ENCODE assay signal across 17 cellular contexts in the genomic region with DNA sequence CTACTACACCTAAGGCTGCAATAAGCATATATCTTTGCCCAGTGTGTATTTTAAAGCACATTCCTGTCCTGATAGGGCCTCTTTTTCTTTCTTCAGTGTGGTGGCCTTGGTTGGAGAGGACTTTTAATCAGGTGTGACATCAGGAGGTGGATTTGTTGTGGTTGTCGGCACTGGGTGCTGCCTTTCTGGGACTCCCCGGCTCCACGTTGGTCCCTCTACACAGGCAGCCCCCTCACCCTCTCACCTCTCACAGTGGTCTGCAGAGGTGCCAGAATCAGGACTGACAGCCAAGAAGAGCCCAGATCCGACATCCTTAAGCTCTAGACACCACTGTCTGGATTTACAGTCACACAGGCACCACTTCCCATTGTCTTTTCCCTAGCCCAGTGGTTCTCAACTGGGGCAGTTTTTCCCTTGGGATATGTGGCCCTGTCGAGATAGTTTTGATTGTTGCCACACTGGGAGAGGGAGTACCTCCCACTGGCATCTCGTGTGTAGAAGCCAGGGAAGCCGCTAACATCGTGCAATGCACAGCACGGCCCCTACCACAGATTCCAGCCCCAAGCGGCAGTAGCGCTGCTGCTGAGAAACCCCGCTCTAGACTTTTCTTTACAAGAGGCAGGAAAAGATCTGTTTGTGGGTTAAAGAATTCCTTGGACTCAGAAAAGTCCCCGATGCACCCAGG.
A peak's percentile ranks its signal among the peaks of the same experiment; 100 is the strongest.
DNase-seq lines count a peak whose midpoint lies in the region; ATAC-seq and TF ChIP-seq lines count a peak whose summit lies in the region.
"Had no signal": no experiment of that assay in that cellular context is flagged by ENCODE, and none has a peak within 500 bp of the region (broad histone marks: within the 10 kb centered on the region; RNA-seq: fewer than 3 reads in every experiment).

No MANE protein-coding gene starts in this region.

- H3K27ac ChIP-seq in OCI-LY1 (ENCODE audit: low read depth, low read length, poor library complexity, severe bottlenecking): peak overlapping the region; percentile 84
- H3K27ac ChIP-seq in SK-N-SH (ENCODE audit: low read depth in 2 of 2, low read length in 1 of 2): no peak overlapping the region
- H3K27ac ChIP-seq: 22Rv1 had no signal

- H3K4me3 Mint-ChIP-seq in effector memory CD8-positive, alpha-beta T cell: no peak overlapping the region
- no peak overlapping the region for H3K4me3 Mint-ChIP-seq in activated T-cell treated with anti-CD3 and anti-CD28 coated beads, Interleukin-2, amount 50 U/mL, for 4 hours
- H3K4me3 Mint-ChIP-seq: CD14-positive monocyte; CD8-positive, alpha-beta T cell had no signal

- H3K27ac Mint-ChIP-seq in effector memory CD8-positive, alpha-beta T cell: no peak overlapping the region
- H3K27ac Mint-ChIP-seq: CD8-positive, alpha-beta T cell had no signal

- POLR2A ChIA-PET in SK-N-SH (lab: Yijun Ruan, JAX): no interaction called here

- H3K4me1 ChIP-seq in OCI-LY1 (ENCODE audit: insufficient read depth, low read length, severe bottlenecking) (peaks cover 67% of the 10 kb centered on the region), SK-N-SH (ENCODE audit: control insufficient read depth in 1 of 2, insufficient read depth in 2 of 2, low read depth in 1 of 2, low read length in 1 of 2) (peaks cover 0 to 18% of the 10 kb centered on the region in 2 experiments; a peak in 2 of 4 replicates)
- H3K4me1 ChIP-seq: HAP-1 had no signal

- H3K79me2 ChIP-seq in OCI-LY1 (ENCODE audit: insufficient read depth, low read length) (no peaks in the 10 kb centered on the region), SK-N-SH (ENCODE audit: insufficient read depth) (no peaks in the 10 kb centered on the region)

- peak; percentile 38 for DNase-seq in activated CD8-positive, alpha-beta memory T cell treated with anti-CD3 and anti-CD28 coated beads for 24 hours
- DNase-seq in activated CD8-positive, alpha-beta memory T cell treated with anti-CD3 and anti-CD28 coated beads, Interleukin-2, amount 50 U/mL, for 48 hours: no peak
- no peak for DNase-seq in effector memory CD8-positive, alpha-beta T cell
- peak; percentile 17 for DNase-seq in sciatic nerve (ENCODE audit: low spot score)
- DNase-seq in activated T-cell treated with anti-CD3 and anti-CD28 coated beads, Interleukin-2, amount 50 U/mL, for 4 hours: no peak
- no peak for DNase-seq in SK-N-SH
- DNase-seq: CD8-positive, alpha-beta T cell; COR-L47; DMS153; DMS79 treated with DMSO at 0.1 percent for 48 hours; GDM1; GOT3 had no signal

- no peak for TF ChIP-seq CTCF in OCI-LY1 (IDR thresholded peaks at IDR 0.05; ENCODE audit: low read length)
- no peak for TF ChIP-seq CTCF in SK-N-SH (IDR thresholded peaks at IDR 0.05)

- H3K9me3 Mint-ChIP-seq in effector memory CD8-positive, alpha-beta T cell: no peaks in the 10 kb centered on the region
- no peaks in the 10 kb centered on the region for H3K9me3 Mint-ChIP-seq in activated T-cell treated with anti-CD3 and anti-CD28 coated beads, Interleukin-2, amount 50 U/mL, for 4 hours
- H3K9me3 Mint-ChIP-seq: CD14-positive monocyte; CD8-positive, alpha-beta T cell had no signal

- H3K36me3 Mint-ChIP-seq in effector memory CD8-positive, alpha-beta T cell (ENCODE audit: insufficient read depth): no peaks in the 10 kb centered on the region
- no peaks in the 10 kb centered on the region for H3K36me3 Mint-ChIP-seq in activated T-cell treated with anti-CD3 and anti-CD28 coated beads, Interleukin-2, amount 50 U/mL, for 4 hours (ENCODE audit: insufficient read depth)
- H3K36me3 Mint-ChIP-seq: CD14-positive monocyte; CD8-positive, alpha-beta T cell had no signal

- 64% methylated on average over 11 of the region's 13 CpGs for WGBS in SK-N-SH (ENCODE audit: low lambda C conversion rate)

- H3K9me2 ChIP-seq in OCI-LY1 (ENCODE audit: low read depth, low read length): no peaks in the 10 kb centered on the region
- H3K9me2 ChIP-seq in SK-N-SH: no peaks in the 10 kb centered on the region

- H2AFZ ChIP-seq in OCI-LY1 (ENCODE audit: low read length): peak overlapping the region; percentile 95; the same call in 1 of the 2 replicates
- no peak overlapping the region for H2AFZ ChIP-seq in SK-N-SH (ENCODE audit: low read depth)

- H4K20me1 ChIP-seq in OCI-LY1 (ENCODE audit: insufficient read depth, low read length) (no peaks in the 10 kb centered on the region), SK-N-SH (ENCODE audit: insufficient read depth) (no peaks in the 10 kb centered on the region)

- H3K9ac ChIP-seq in OCI-LY1 (ENCODE audit: low read length) (peak overlapping the region; percentile 41; the same call in 1 of the 2 replicates), SK-N-SH (no peak overlapping the region)

- H3K27me3 ChIP-seq in OCI-LY1 (ENCODE audit: insufficient read depth, low read length) (no peaks in the 10 kb centered on the region), SK-N-SH (ENCODE audit: insufficient read depth) (no peaks in the 10 kb centered on the region)

- H3F3A ChIP-seq in OCI-LY1 (ENCODE audit: insufficient read depth, low read length): no peaks in the 10 kb centered on the region
- no peaks in the 10 kb centered on the region for H3F3A ChIP-seq in SK-N-SH (replicated peaks; ENCODE audit: insufficient read depth)

- intact Hi-C loops in sciatic nerve (cut with DNase I): no loop called here

- H3K4me1 Mint-ChIP-seq in effector memory CD8-positive, alpha-beta T cell (ENCODE audit: low read depth in 2 of 2): peaks cover 0 to 2% of the 10 kb centered on the region in 2 donors
- H3K4me1 Mint-ChIP-seq in activated T-cell treated with anti-CD3 and anti-CD28 coated beads, Interleukin-2, amount 50 U/mL, for 4 hours (ENCODE audit: low read depth): no peaks in the 10 kb centered on the region

- no peaks in the 10 kb centered on the region for H3K9me3 ChIP-seq in OCI-LY1 (ENCODE audit: low read length)
- no peaks in the 10 kb centered on the region for H3K9me3 ChIP-seq in SK-N-SH
- H3K9me3 ChIP-seq: HAP-1 had no signal

- H3K36me3 ChIP-seq in OCI-LY1 (ENCODE audit: insufficient read depth, low read length) (no peaks in the 10 kb centered on the region), SK-N-SH (replicated peaks in 1 of 2; ENCODE audit: control insufficient read depth in 1 of 2, insufficient read depth in 2 of 2, low read length in 1 of 2) (no peaks in the 10 kb centered on the region)
- H3K36me3 ChIP-seq: HAP-1 had no signal

- peak; percentile 17 for ATAC-seq in effector memory CD8-positive, alpha-beta T cell (replicated peaks)
- ATAC-seq in sciatic nerve (no peak), HG03196 (IDR thresholded peaks at IDR 0.05; ENCODE audit: unreplicated experiment) (no peak)
- ATAC-seq in activated T-cell treated with anti-CD3 and anti-CD28 coated beads, Interleukin-2, amount 50 U/mL, for 4 hours: no peak
- ATAC-seq: CD8-positive, alpha-beta T cell had no signal

- CTCF ChIA-PET in SK-N-SH (lab: Yijun Ruan, JAX): interaction anchor here (1.8 kb wide), 1 partner anchor 9 kb away, joined by 4 read pairs; no protein-coding TSS in a partner anchor

- no peak for TF ChIP-seq EP300 in SK-N-SH (IDR thresholded peaks at IDR 0.05; ENCODE audit: borderline replicate concordance in 1 of 2, low read depth in 1 of 2, low read length in 1 of 2)

- peaks cover 0 to 33% of the 10 kb centered on the region in 2 donors for H3K27me3 Mint-ChIP-seq in effector memory CD8-positive, alpha-beta T cell
- H3K27me3 Mint-ChIP-seq in activated T-cell treated with anti-CD3 and anti-CD28 coated beads, Interleukin-2, amount 50 U/mL, for 4 hours (ENCODE audit: low read depth): peaks cover 1% of the 10 kb centered on the region

- TF ChIP-seq RAD21 in SK-N-SH (IDR thresholded peaks at IDR 0.05; ENCODE audit: low read length): no peak

- H3K4me2 ChIP-seq in OCI-LY1 (ENCODE audit: low read length) (peak overlapping the region; percentile 57; the same call in 1 of the 2 replicates), SK-N-SH (no peak overlapping the region)

- H3K4me3 ChIP-seq in OCI-LY1 (ENCODE audit: low read depth, low read length, poor library complexity, severe bottlenecking) (no peak overlapping the region), SK-N-SH (ENCODE audit: low read depth in 2 of 2, low read length in 1 of 2) (no peak overlapping the region)
- H3K4me3 ChIP-seq: HAP-1 had no signal

TF ChIP-seq in SK-N-SH, 30 proteins besides CTCF, POLR2A, EP300 and RAD21 (continues in another document):
- no peak for TF ChIP-seq JUND (IDR thresholded peaks at IDR 0.05)
- TF ChIP-seq POLR2AphosphoS5 (IDR thresholded peaks at IDR 0.05; ENCODE audit: low read depth, low read length): no peak
- no peak for TF ChIP-seq RCOR1 (IDR thresholded peaks at IDR 0.05; ENCODE audit: low read length)
- TF ChIP-seq, protein P1, sequence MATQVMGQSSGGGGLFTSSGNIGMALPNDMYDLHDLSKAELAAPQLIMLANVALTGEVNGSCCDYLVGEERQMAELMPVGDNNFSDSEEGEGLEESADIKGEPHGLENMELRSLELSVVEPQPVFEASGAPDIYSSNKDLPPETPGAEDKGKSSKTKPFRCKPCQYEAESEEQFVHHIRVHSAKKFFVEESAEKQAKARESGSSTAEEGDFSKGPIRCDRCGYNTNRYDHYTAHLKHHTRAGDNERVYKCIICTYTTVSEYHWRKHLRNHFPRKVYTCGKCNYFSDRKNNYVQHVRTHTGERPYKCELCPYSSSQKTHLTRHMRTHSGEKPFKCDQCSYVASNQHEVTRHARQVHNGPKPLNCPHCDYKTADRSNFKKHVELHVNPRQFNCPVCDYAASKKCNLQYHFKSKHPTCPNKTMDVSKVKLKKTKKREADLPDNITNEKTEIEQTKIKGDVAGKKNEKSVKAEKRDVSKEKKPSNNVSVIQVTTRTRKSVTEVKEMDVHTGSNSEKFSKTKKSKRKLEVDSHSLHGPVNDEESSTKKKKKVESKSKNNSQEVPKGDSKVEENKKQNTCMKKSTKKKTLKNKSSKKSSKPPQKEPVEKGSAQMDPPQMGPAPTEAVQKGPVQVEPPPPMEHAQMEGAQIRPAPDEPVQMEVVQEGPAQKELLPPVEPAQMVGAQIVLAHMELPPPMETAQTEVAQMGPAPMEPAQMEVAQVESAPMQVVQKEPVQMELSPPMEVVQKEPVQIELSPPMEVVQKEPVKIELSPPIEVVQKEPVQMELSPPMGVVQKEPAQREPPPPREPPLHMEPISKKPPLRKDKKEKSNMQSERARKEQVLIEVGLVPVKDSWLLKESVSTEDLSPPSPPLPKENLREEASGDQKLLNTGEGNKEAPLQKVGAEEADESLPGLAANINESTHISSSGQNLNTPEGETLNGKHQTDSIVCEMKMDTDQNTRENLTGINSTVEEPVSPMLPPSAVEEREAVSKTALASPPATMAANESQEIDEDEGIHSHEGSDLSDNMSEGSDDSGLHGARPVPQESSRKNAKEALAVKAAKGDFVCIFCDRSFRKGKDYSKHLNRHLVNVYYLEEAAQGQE (IDR thresholded peaks at IDR 0.05; ENCODE audit: low read depth, low read length): no peak
- TF ChIP-seq TAF1 (IDR thresholded peaks at IDR 0.05; ENCODE audit: borderline replicate concordance, low read depth, low read length): no peak
- TF ChIP-seq SIN3A (IDR thresholded peaks at IDR 0.05; ENCODE audit: borderline replicate concordance, low read depth, low read length): no peak

Comparison
In these comparisons a context has a peak if more than half of its experiments do, and no peak if none do; other contexts are left out.
1. DNase-seq: peak in activated CD8-positive, alpha-beta memory T cell treated with anti-CD3 and anti-CD28 coated beads for 24 hours (single experiment) and sciatic nerve (single experiment); none in activated CD8-positive, alpha-beta memory T cell treated with anti-CD3 and anti-CD28 coated beads, Interleukin-2, amount 50 U/mL, for 48 hours (single experiment), effector memory CD8-positive, alpha-beta T cell (0 of 3), activated T-cell treated with anti-CD3 and anti-CD28 coated beads, Interleukin-2, amount 50 U/mL, for 4 hours (single experiment) and SK-N-SH (single experiment).